1 cellular context compared by ENCODE assay signal in the genomic region with DNA sequence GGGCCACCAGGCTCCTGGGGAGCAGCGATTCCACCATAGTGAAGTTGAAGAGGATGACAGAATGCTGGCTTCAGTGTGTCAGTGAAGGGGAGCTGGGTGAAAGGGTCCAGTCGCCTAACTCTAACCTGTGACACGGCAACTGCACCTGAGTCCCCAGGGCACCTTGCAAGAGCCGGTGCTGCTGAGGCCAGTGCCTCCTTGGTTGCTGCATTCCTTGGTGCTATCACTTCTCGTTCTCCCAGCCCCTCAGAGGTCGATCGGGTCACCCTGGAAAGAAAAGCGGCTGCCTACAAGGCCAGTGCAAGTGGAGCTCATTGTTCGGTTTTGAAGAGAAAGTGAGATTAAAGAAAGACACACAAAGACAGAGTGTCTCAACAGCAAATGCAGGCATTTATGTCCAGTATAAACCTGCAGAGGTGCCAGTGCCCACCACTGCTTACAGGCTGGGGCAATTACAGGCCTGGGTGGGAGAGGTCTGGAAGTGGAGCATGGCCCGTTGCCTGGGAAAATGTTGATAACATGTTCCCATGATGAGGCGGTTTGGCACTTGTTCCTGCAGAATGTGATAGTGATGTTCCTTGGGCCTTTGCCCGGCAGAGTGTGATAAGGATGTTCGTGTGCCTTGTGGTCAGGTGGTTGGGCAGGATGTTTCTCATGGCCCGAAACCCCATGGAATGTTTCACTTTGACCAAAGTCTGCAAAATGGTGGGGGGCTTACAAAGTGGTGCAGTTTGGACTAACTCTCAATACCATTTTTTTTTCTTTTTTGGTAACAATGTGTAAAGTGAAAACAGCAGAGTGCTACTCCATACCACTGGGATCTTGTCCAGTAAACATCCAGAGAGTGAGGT.
TF ChIP-seq lines count a peak whose summit lies in the region.

No MANE protein-coding gene starts in this region.

TF ChIP-seq in K562, 482 proteins besides CTCF, POLR2A, EP300 and RAD21 (continued from another document and continues in another):
- TF ChIP-seq ZNF407 (IDR thresholded peaks at IDR 0.05; ENCODE audit: low read depth) (no peak), CHD2 (IDR thresholded peaks at IDR 0.05; ENCODE audit: low read depth, low read length) (no peak), NR2F6 (CRISPR knock-in tag; IDR thresholded peaks at IDR 0.05) (no peak), ESRRA (IDR thresholded peaks at IDR 0.05; ENCODE audit: borderline replicate concordance, low read depth) (peak; percentile 66), HIVEP1 (CRISPR knock-in tag; IDR thresholded peaks at IDR 0.05) (peak; percentile 78; the same call in 1 of the 2 replicates), MAFF (IDR thresholded peaks at IDR 0.05; ENCODE audit: low read length) (peak; percentile 63), ZNF57 (CRISPR knock-in tag; IDR thresholded peaks at IDR 0.05) (no peak), HMGN3 (IDR thresholded peaks at IDR 0.05; ENCODE audit: borderline replicate concordance, extremely low read depth, insufficient read length, low read depth, low read length) (peak; percentile 52), ZNF280A (IDR thresholded peaks at IDR 0.05; ENCODE audit: low read depth, partially characterized antibody) (no peak), RBM22 (IDR thresholded peaks at IDR 0.05; ENCODE audit: low read depth, low read length, poor library complexity, severe bottlenecking) (no peak), KLF1 (tag; IDR thresholded peaks at IDR 0.05) (no peak), HDAC6 (IDR thresholded peaks at IDR 0.05; ENCODE audit: low read depth, low read length) (no peak), TEAD2 (tag; IDR thresholded peaks at IDR 0.05) (peak; percentile 54; the same call in 1 of the 2 replicates), SRSF9 (IDR thresholded peaks at IDR 0.05; ENCODE audit: borderline replicate concordance, low read depth, low read length) (no peak), CEBPG (CRISPR knock-in tag; IDR thresholded peaks at IDR 0.05) (no peak), CEBPG (tag; conservative IDR thresholded peaks at IDR 0.05 in 1 of 2, IDR thresholded peaks at IDR 0.05 in 1 of 2) (no peak), FOXJ3 (CRISPR knock-in tag; IDR thresholded peaks at IDR 0.05) (no peak), GTF2F1 (IDR thresholded peaks at IDR 0.05; ENCODE audit: low read depth, low read length) (no peak), NFE2 (IDR thresholded peaks at IDR 0.05; ENCODE audit: low read depth) (peak; percentile 86), SUPT5H (IDR thresholded peaks at IDR 0.05) (no peak), ZBTB9 (CRISPR knock-in tag; IDR thresholded peaks at IDR 0.05) (peak; percentile 73; the same call in 1 of the 2 replicates), SRF (CRISPR knock-in tag; IDR thresholded peaks at IDR 0.05) (no peak), ZNF282 (CRISPR knock-in tag; IDR thresholded peaks at IDR 0.05) (no peak), CC2D1A (IDR thresholded peaks at IDR 0.05) (peak; percentile 90; the same call in 1 of the 2 replicates), ETS2 (tag; IDR thresholded peaks at IDR 0.05; ENCODE audit: borderline replicate concordance, poor library complexity, severe bottlenecking) (no peak)
- TF ChIP-seq, protein P1, sequence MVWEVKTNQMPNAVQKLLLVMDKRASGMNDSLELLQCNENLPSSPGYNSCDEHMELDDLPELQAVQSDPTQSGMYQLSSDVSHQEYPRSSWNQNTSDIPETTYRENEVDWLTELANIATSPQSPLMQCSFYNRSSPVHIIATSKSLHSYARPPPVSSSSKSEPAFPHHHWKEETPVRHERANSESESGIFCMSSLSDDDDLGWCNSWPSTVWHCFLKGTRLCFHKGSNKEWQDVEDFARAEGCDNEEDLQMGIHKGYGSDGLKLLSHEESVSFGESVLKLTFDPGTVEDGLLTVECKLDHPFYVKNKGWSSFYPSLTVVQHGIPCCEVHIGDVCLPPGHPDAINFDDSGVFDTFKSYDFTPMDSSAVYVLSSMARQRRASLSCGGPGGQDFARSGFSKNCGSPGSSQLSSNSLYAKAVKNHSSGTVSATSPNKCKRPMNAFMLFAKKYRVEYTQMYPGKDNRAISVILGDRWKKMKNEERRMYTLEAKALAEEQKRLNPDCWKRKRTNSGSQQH (CRISPR knock-in tag; IDR thresholded peaks at IDR 0.05), result peak; percentile 82; the same call in 1 of the 2 replicates
- TF ChIP-seq, protein P2, sequence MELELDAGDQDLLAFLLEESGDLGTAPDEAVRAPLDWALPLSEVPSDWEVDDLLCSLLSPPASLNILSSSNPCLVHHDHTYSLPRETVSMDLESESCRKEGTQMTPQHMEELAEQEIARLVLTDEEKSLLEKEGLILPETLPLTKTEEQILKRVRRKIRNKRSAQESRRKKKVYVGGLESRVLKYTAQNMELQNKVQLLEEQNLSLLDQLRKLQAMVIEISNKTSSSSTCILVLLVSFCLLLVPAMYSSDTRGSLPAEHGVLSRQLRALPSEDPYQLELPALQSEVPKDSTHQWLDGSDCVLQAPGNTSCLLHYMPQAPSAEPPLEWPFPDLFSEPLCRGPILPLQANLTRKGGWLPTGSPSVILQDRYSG (tag; conservative IDR thresholded peaks at IDR 0.05; ENCODE audit: low read depth), result peak; percentile 91
- TF ChIP-seq, protein P3, sequence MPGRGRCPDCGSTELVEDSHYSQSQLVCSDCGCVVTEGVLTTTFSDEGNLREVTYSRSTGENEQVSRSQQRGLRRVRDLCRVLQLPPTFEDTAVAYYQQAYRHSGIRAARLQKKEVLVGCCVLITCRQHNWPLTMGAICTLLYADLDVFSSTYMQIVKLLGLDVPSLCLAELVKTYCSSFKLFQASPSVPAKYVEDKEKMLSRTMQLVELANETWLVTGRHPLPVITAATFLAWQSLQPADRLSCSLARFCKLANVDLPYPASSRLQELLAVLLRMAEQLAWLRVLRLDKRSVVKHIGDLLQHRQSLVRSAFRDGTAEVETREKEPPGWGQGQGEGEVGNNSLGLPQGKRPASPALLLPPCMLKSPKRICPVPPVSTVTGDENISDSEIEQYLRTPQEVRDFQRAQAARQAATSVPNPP (IDR thresholded peaks at IDR 0.05; ENCODE audit: borderline replicate concordance, insufficient read depth, insufficient read length), result no peak
- TF ChIP-seq, protein P4, sequence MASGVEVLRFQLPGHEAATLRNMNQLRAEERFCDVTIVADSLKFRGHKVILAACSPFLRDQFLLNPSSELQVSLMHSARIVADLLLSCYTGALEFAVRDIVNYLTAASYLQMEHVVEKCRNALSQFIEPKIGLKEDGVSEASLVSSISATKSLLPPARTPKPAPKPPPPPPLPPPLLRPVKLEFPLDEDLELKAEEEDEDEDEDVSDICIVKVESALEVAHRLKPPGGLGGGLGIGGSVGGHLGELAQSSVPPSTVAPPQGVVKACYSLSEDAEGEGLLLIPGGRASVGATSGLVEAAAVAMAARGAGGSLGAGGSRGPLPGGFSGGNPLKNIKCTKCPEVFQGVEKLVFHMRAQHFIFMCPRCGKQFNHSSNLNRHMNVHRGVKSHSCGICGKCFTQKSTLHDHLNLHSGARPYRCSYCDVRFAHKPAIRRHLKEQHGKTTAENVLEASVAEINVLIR (CRISPR knock-in tag; IDR thresholded peaks at IDR 0.05), result no peak
- TF ChIP-seq, protein P5, sequence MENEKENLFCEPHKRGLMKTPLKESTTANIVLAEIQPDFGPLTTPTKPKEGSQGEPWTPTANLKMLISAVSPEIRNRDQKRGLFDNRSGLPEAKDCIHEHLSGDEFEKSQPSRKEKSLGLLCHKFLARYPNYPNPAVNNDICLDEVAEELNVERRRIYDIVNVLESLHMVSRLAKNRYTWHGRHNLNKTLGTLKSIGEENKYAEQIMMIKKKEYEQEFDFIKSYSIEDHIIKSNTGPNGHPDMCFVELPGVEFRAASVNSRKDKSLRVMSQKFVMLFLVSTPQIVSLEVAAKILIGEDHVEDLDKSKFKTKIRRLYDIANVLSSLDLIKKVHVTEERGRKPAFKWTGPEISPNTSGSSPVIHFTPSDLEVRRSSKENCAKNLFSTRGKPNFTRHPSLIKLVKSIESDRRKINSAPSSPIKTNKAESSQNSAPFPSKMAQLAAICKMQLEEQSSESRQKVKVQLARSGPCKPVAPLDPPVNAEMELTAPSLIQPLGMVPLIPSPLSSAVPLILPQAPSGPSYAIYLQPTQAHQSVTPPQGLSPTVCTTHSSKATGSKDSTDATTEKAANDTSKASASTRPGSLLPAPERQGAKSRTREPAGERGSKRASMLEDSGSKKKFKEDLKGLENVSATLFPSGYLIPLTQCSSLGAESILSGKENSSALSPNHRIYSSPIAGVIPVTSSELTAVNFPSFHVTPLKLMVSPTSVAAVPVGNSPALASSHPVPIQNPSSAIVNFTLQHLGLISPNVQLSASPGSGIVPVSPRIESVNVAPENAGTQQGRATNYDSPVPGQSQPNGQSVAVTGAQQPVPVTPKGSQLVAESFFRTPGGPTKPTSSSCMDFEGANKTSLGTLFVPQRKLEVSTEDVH (IDR thresholded peaks at IDR 0.05; ENCODE audit: low read depth, partially characterized antibody), result no peak
